Comparison of ENCODE assay signal across 8 cellular contexts in genomic region chr17:41648411-41649195, GRCh38. TPM values are rescaled to one million over a fixed set of nuclear protein-coding genes. Genes with fewer than 3 reads are reported as not detected.
DNase-seq lines count a peak whose midpoint lies in the region; ATAC-seq and TF ChIP-seq lines count a peak whose summit lies in the region.

No MANE protein-coding gene starts in this region.

- WGBS in body of pancreas, 2 donors = 4 to 5% methylated on average over 25 to 39 of the region's 39 CpGs

- in situ Hi-C loops in gastrocnemius medialis (cut with MboI; ENCODE audit: low sequenced_read_pairs in 4 of 4) = loop anchor here in 3 of 4 donors (10.0 kb wide), 2 partner anchors 94 to 744 kb away; no protein-coding TSS in a partner anchor

- TF ChIP-seq CTCF in body of pancreas (IDR thresholded peaks at IDR 0.05) (peak; percentile 88 to 96 (median 94)), gastrocnemius medialis (IDR thresholded peaks at IDR 0.05 in 4 of 5, conservative IDR thresholded peaks at IDR 0.05 in 1 of 5) (peak; percentile 82 to 95 (median 91))

- peaks cover 0 to 1% (median 0%) of the 10 kb centered on the region in 11 experiments; a peak in 1 of 22 replicates for H4K20me1 ChIP-seq in BLaER1 treated with 17β-estradiol and CSF1 and Interleukin-3, amounts not matched to agents 10 nM and 100 nM

- no peaks in the 10 kb centered on the region for H3K36me3 ChIP-seq in BLaER1 treated with 17β-estradiol and CSF1 and Interleukin-3, amounts not matched to agents 10 nM and 100 nM
- H3K36me3 ChIP-seq in body of pancreas (replicated peaks in 1 of 2; ENCODE audit: insufficient read depth in 1 of 2, low read depth in 2 of 2) (no peaks in the 10 kb centered on the region), gastrocnemius medialis (no peaks in the 10 kb centered on the region)

- ATAC-seq in body of pancreas = peak; percentile 88
- ATAC-seq in gastrocnemius medialis = peak; percentile 95 to 96
- no peak for ATAC-seq in GM18517 (IDR thresholded peaks at IDR 0.05; ENCODE audit: unreplicated experiment)

- H3K27me3 ChIP-seq in BLaER1 treated with 17β-estradiol and CSF1 and Interleukin-3, amounts not matched to agents 10 nM and 100 nM = no peaks in the 10 kb centered on the region
- H3K27me3 ChIP-seq in body of pancreas (no peaks in the 10 kb centered on the region), gastrocnemius medialis (no peaks in the 10 kb centered on the region)

- peak overlapping the region; percentile 88 to 100 (median 96) for H3K4me2 ChIP-seq in BLaER1 treated with 17β-estradiol and CSF1 and Interleukin-3, amounts not matched to agents 10 nM and 100 nM

- peak overlapping the region in 10 of 11 experiments; percentile 38 to 68 (median 50); a peak in 20 of 22 replicates for H3K9ac ChIP-seq in BLaER1 treated with 17β-estradiol and CSF1 and Interleukin-3, amounts not matched to agents 10 nM and 100 nM

- DNase-seq in GOT3 (lab: John Stamatoyannopoulos, UW) (peak; percentile 50), NCI-H2081 treated with DMSO at 0.1 percent for 48 hours (lab: John Stamatoyannopoulos, UW) (peak; percentile 23), UCSD-AML1 (lab: John Stamatoyannopoulos, UW; ENCODE audit: unreplicated experiment) (peak; percentile 83), body of pancreas (peak; percentile 89 to 90 (median 90)), gastrocnemius medialis (peak; percentile 57 to 79)

- peaks cover 12 to 44% (median 30%) of the 10 kb centered on the region in 10 experiments; a peak in 19 of 20 replicates for H3K4me1 ChIP-seq in BLaER1 treated with 17β-estradiol and CSF1 and Interleukin-3, amounts not matched to agents 10 nM and 100 nM
- H3K4me1 ChIP-seq in body of pancreas (peaks cover 26% of the 10 kb centered on the region), gastrocnemius medialis (peaks cover 7 to 16% of the 10 kb centered on the region in 2 donors)

- no peaks in the 10 kb centered on the region for H3K9me3 ChIP-seq in BLaER1 treated with 17β-estradiol and CSF1 and Interleukin-3, amounts not matched to agents 10 nM and 100 nM (replicated peaks in 1 of 11)
- H3K9me3 ChIP-seq in body of pancreas (no peaks in the 10 kb centered on the region), gastrocnemius medialis (no peaks in the 10 kb centered on the region)

- peak overlapping the region; percentile 41 to 69 (median 53) for H3K4me3 ChIP-seq in BLaER1 treated with 17β-estradiol and CSF1 and Interleukin-3, amounts not matched to agents 10 nM and 100 nM
- H3K4me3 ChIP-seq in body of pancreas = no peak overlapping the region
- H3K4me3 ChIP-seq in iPS-11a (ENCODE audit: low read depth, low read length) = peak overlapping the region; percentile 45
- H3K4me3 ChIP-seq in gastrocnemius medialis = peak overlapping the region; percentile 43 to 52 (median 46)

- H3K27ac ChIP-seq in BLaER1 treated with 17β-estradiol and CSF1 and Interleukin-3, amounts not matched to agents 10 nM and 100 nM = no peak overlapping the region; a peak in 1 of 22 replicates
- H3K27ac ChIP-seq in body of pancreas = peak overlapping the region in 3 of 4 donors; percentile 19 to 71 (median 64)
- H3K27ac ChIP-seq in gastrocnemius medialis = peak overlapping the region in 1 of 4 donors; percentile 30

- intact Hi-C loops in body of pancreas (cut with DNase I) = no loop called here
- intact Hi-C loops in gastrocnemius medialis (cut with DNase I; ENCODE audit: low total_unique reads) = loop anchor here (1.0 to 5.0 kb wide), 7 partner anchors 14 to 845 kb away; no protein-coding TSS in a partner anchor

- TF ChIP-seq POLR2A in body of pancreas (IDR thresholded peaks at IDR 0.05) (peak in 1 of 3 donors; percentile 30), gastrocnemius medialis (IDR thresholded peaks at IDR 0.05) (no peak)

RNA-seq across cellular contexts. Expression of gene KRT17, which starts 24.2 kb away (rescaled TPM):
- total RNA-seq in body of pancreas (1 to 10 TPM; 4.4 to 5.9 TPM), gastrocnemius medialis (not detected)

RNA-seq across cellular contexts. Expression of gene KRT16, which starts 36.0 kb away (rescaled TPM):
- 1 to 10 TPM; 1.6 to 4.2 TPM for total RNA-seq in body of pancreas
- under 1 TPM in 1 of 4 donors, not detected in 3; 0.34 TPM for total RNA-seq in gastrocnemius medialis

RNA-seq across cellular contexts. Expression of gene EIF1, which starts 40.1 kb away (rescaled TPM):
- total RNA-seq in body of pancreas (100 to 1,000 TPM in 1 of 2 donors, 10 to 100 TPM in 1; 99.5 to 120 TPM), gastrocnemius medialis (100 to 1,000 TPM; 222 to 842 (median 375) TPM)

Comparison
In these comparisons a context has a peak if more than half of its experiments do, and no peak if none do; other contexts are left out.
1. H3K27ac ChIP-seq: peak in body of pancreas (3 of 4); none in BLaER1 treated with 17β-estradiol and CSF1 and Interleukin-3, amounts not matched to agents 10 nM and 100 nM (0 of 11).
2. H3K4me3 ChIP-seq: peak in BLaER1 treated with 17β-estradiol and CSF1 and Interleukin-3, amounts not matched to agents 10 nM and 100 nM (10 of 10), iPS-11a (single experiment) and gastrocnemius medialis (4 of 4); none in body of pancreas (0 of 2).
3. DNase-seq: peak in every context shown above with its lines; median percentile 90 in body of pancreas; 83 in UCSD-AML1; 68 in gastrocnemius medialis; 50 in GOT3; 23 in NCI-H2081 treated with DMSO at 0.1 percent for 48 hours.
4. RNA of gene KRT17, which starts 24.2 kb away (total RNA-seq): 4.4 to 5.9 TPM in body of pancreas; not detected in gastrocnemius medialis; every median in the first group is over 4 times any median in the second.